Comparison of ENCODE assay signal across 31 cellular contexts in the genomic region with DNA sequence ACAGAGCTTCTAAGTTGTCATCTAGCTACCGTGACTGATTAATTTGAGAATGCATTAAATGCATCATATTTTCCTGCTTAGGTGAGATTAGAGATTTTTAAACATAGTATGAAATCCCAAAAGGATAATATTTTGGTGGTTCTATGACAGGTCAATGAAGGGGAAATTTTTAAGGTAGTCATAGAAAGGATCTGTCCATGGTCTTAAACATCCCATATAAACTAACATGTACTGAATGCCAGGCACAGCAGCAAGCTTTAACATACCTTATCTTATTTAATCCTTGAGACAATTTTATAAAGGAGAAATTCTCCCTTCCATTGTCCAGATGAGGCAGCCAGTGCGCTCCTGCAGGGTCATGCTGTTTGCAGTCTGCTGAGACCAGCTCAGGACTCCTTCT.
"Had no signal": no experiment of that assay in that cellular context is flagged by ENCODE, and none has a peak within 500 bp of the region (broad histone marks: within the 10 kb centered on the region; RNA-seq: fewer than 3 reads in every experiment).

No MANE protein-coding gene starts in this region.

- DNase-seq: activated effector memory CD4-positive, alpha-beta T cell treated with anti-CD3 and anti-CD28 coated beads, Interleukin-2, amount 50 U/mL, for 16 hours; activated effector memory CD4-positive, alpha-beta T cell treated with Interleukin-2 at 50 U/mL for 16 hours; activated gamma-delta T cell; activated gamma-delta T cell treated with Interleukin-2 at 50 U/mL for 16 hours; activated naive CD4-positive, alpha-beta T cell; activated naive CD4-positive, alpha-beta T cell treated with anti-CD3 and anti-CD28 coated beads for 36 hours; activated naive CD4-positive, alpha-beta T cell treated with anti-CD3 and anti-CD28 coated beads, Interleukin-2, amount 10 ng/mL, durations not matched to agents 7 days and 5 days; activated naive CD4-positive, alpha-beta T cell treated with anti-CD3 and anti-CD28 coated beads, Interleukin-2, amount 50 U/mL, for 16 hours; activated naive CD4-positive, alpha-beta T cell treated with Interleukin-2 at 50 U/mL for 16 hours; activated naive CD8-positive, alpha-beta T cell treated with anti-CD3 and anti-CD28 coated beads for 36 hours; activated naive CD8-positive, alpha-beta T cell treated with anti-CD3 and anti-CD28 coated beads, Interleukin-2, amount 10 ng/mL, durations not matched to agents 7 days and 5 days; activated naive CD8-positive, alpha-beta T cell treated with anti-CD3 and anti-CD28 coated beads, Interleukin-2, amount 50 U/mL, for 24 hours; activated T-cell treated with anti-CD3 and anti-CD28 coated beads, Interleukin-2, amount 50 U/mL, for 24 hours; activated T-cell treated with anti-CD3 and anti-CD28 coated beads, Interleukin-2, amount 50 U/mL, for 4 hours; activated T-cell treated with anti-CD3 and anti-CD28 coated beads, Interleukin-2, amount 50 U/mL, for 48 hours; activated T-cell treated with anti-CD3 and anti-CD28 coated beads, Interleukin-2, amount 50 U/mL, for 72 hours; adrenal gland; amniotic stem cell; amygdala; anterior cingulate cortex; aorta; body of pancreas; brain microvascular endothelial cell; caudate nucleus; central memory CD4-positive, alpha-beta T cell; cerebellar nuclear complex had no signal

- H3K27ac ChIP-seq: adrenal gland, ascending aorta, body of pancreas, brain microvascular endothelial cell, breast epithelium, cardiac muscle cell had no signal

- H3K27me3 ChIP-seq: adrenal gland, ascending aorta, body of pancreas, brain microvascular endothelial cell, breast epithelium, cardiac muscle cell had no signal

- H3K4me1 ChIP-seq: adrenal gland, ascending aorta, body of pancreas, breast epithelium had no signal

- H3K4me3 ChIP-seq: adrenal gland, ascending aorta, body of pancreas, breast epithelium, cardiac muscle cell had no signal

- ATAC-seq: activated naive CD4-positive, alpha-beta T cell treated with anti-CD3 and anti-CD28 coated beads, Interleukin-2, amount 50 U/mL, for 72 hours; activated naive CD8-positive, alpha-beta T cell treated with anti-CD3 and anti-CD28 coated beads, Interleukin-2, amount 50 U/mL, for 24 hours; activated T-cell treated with anti-CD3 and anti-CD28 coated beads, Interleukin-2, amount 50 U/mL, for 4 hours; activated T-cell treated with anti-CD3 and anti-CD28 coated beads, Interleukin-2, amount 50 U/mL, for 72 hours; activated T-helper 17 cell treated with anti-CD3 and anti-CD28 coated beads, Interleukin-2, amount 50 U/mL, for 72 hours; body of pancreas had no signal

- H3K9me3 ChIP-seq: adrenal gland, ascending aorta, body of pancreas, breast epithelium had no signal

- H3K36me3 ChIP-seq: adrenal gland, ascending aorta, brain microvascular endothelial cell, breast epithelium, cardiac muscle cell had no signal
